1 cellular context compared by ENCODE assay signal in genomic region chr1:202858789-202859414, GRCh38.
TF ChIP-seq lines count a peak whose summit lies in the region.

No MANE protein-coding gene starts in this region.

TF ChIP-seq in HEK293T, 16 proteins besides CTCF, POLR2A, EP300 and RAD21:
- no peak for TF ChIP-seq ELF4 (IDR thresholded peaks at IDR 0.05)
- no peak for TF ChIP-seq FOXA1 (IDR thresholded peaks at IDR 0.05)
- no peak for TF ChIP-seq PKNOX1 (IDR thresholded peaks at IDR 0.05)
- no peak for TF ChIP-seq ZNF384 (IDR thresholded peaks at IDR 0.05)
- TF ChIP-seq CTBP1 (IDR thresholded peaks at IDR 0.05; ENCODE audit: borderline replicate concordance) = no peak
- TF ChIP-seq SUZ12 (IDR thresholded peaks at IDR 0.05) = no peak
- TF ChIP-seq LEF1 (IDR thresholded peaks at IDR 0.05; ENCODE audit: borderline replicate concordance) = no peak
- no peak for TF ChIP-seq HDGF (IDR thresholded peaks at IDR 0.05; ENCODE audit: borderline replicate concordance)
TF ChIP-seq in HEK293T: peak in this region for 0.
